In genomic region chr16:9095998-9096397, GRCh38 we compare ENCODE assay signal across 12 cellular contexts. TPM values are rescaled to one million over a fixed set of nuclear protein-coding genes. Genes with fewer than 3 reads are reported as not detected.
A peak's percentile ranks its signal among the peaks of the same experiment; 100 is the strongest.
DNase-seq lines count a peak whose midpoint lies in the region; ATAC-seq and TF ChIP-seq lines count a peak whose summit lies in the region.
"Had no signal": no experiment of that assay in that cellular context is flagged by ENCODE, and none has a peak within 500 bp of the region (broad histone marks: within the 10 kb centered on the region; RNA-seq: fewer than 3 reads in every experiment).

No MANE protein-coding gene starts in this region.

- no peaks in the 10 kb centered on the region for H3K27me3 Mint-ChIP-seq in activated naive CD4-positive, alpha-beta T cell treated with anti-CD3 and anti-CD28 coated beads for 36 hours (ENCODE audit: low read depth)
- no peaks in the 10 kb centered on the region for H3K27me3 Mint-ChIP-seq in activated CD4-positive, alpha-beta memory T cell treated with anti-CD3 and anti-CD28 coated beads, Interleukin-2, amount 10 ng/mL, durations not matched to agents 7 days and 5 days
- H3K27me3 Mint-ChIP-seq in stimulated activated memory B cell treated with anti-CD40 and anti-IgM and Interleukin-4, amounts not matched to agents 10 μg/mL and 1 μg/mL and 100 μg/mL, for 72 hours = no peaks in the 10 kb centered on the region

- peak overlapping the region; percentile 31 for H3K27ac Mint-ChIP-seq in activated naive CD4-positive, alpha-beta T cell treated with anti-CD3 and anti-CD28 coated beads for 36 hours
- H3K27ac Mint-ChIP-seq in activated CD4-positive, alpha-beta memory T cell treated with anti-CD3 and anti-CD28 coated beads, Interleukin-2, amount 10 ng/mL, durations not matched to agents 7 days and 5 days = no peak overlapping the region
- peak overlapping the region; percentile 49 for H3K27ac Mint-ChIP-seq in stimulated activated memory B cell treated with anti-CD40 and anti-IgM and Interleukin-4, amounts not matched to agents 10 μg/mL and 1 μg/mL and 100 μg/mL, for 72 hours

- peak overlapping the region; percentile 95 for H3K4me2 ChIP-seq in hepatocyte

- in situ Hi-C loops in G401 (cut with HindIII; ENCODE audit: low sequenced_read_pairs) = no loop called here

- ATAC-seq in stimulated activated memory B cell treated with anti-CD40 and anti-IgM and Interleukin-4, amounts not matched to agents 10 μg/mL and 1 μg/mL and 100 μg/mL, for 72 hours = no peak

- peaks cover 68% of the 10 kb centered on the region for H3K4me1 Mint-ChIP-seq in activated naive CD4-positive, alpha-beta T cell treated with anti-CD3 and anti-CD28 coated beads for 36 hours (ENCODE audit: low read depth)
- H3K4me1 Mint-ChIP-seq in activated CD4-positive, alpha-beta memory T cell treated with anti-CD3 and anti-CD28 coated beads, Interleukin-2, amount 10 ng/mL, durations not matched to agents 7 days and 5 days = peaks cover 61% of the 10 kb centered on the region
- H3K4me1 Mint-ChIP-seq in stimulated activated memory B cell treated with anti-CD40 and anti-IgM and Interleukin-4, amounts not matched to agents 10 μg/mL and 1 μg/mL and 100 μg/mL, for 72 hours = peaks cover 79% of the 10 kb centered on the region

- peaks cover 62% of the 10 kb centered on the region for H3K36me3 Mint-ChIP-seq in activated naive CD4-positive, alpha-beta T cell treated with anti-CD3 and anti-CD28 coated beads for 36 hours (ENCODE audit: low read depth)
- H3K36me3 Mint-ChIP-seq in activated CD4-positive, alpha-beta memory T cell treated with anti-CD3 and anti-CD28 coated beads, Interleukin-2, amount 10 ng/mL, durations not matched to agents 7 days and 5 days (ENCODE audit: low read depth) = peaks cover 77% of the 10 kb centered on the region
- H3K36me3 Mint-ChIP-seq in stimulated activated memory B cell treated with anti-CD40 and anti-IgM and Interleukin-4, amounts not matched to agents 10 μg/mL and 1 μg/mL and 100 μg/mL, for 72 hours = peaks cover 50% of the 10 kb centered on the region

- no peaks in the 10 kb centered on the region for H3K27me3 ChIP-seq in hepatocyte

- CTCF ChIA-PET in activated naive CD4-positive, alpha-beta T cell treated with anti-CD3 and anti-CD28 coated beads for 36 hours (lab: Charles Lee) = no interaction called here
- CTCF ChIA-PET in activated CD4-positive, alpha-beta memory T cell treated with anti-CD3 and anti-CD28 coated beads, Interleukin-2, amount 10 ng/mL, durations not matched to agents 7 days and 5 days (lab: Charles Lee) = interaction anchor here (0.8 to 1.0 kb wide), 2 partner anchors 15 to 86 kb away, joined by 3 read pairs; no protein-coding TSS in a partner anchor

- H3K36me3 ChIP-seq in hepatocyte (replicated peaks; ENCODE audit: insufficient read depth, low read depth) = no peaks in the 10 kb centered on the region

- no peak overlapping the region for H2AFZ ChIP-seq in hepatocyte

- no peaks in the 10 kb centered on the region for H3K9me2 ChIP-seq in hepatocyte (replicated peaks; ENCODE audit: insufficient read depth)

- POLR2A ChIA-PET in activated CD4-positive, alpha-beta memory T cell treated with anti-CD3 and anti-CD28 coated beads, Interleukin-2, amount 10 ng/mL, durations not matched to agents 7 days and 5 days (lab: Charles Lee) = interaction anchor here (0.8 to 3.3 kb wide), 9 partner anchors 10 to 135 kb away, joined by 3 to 14 read pairs (median 4); no protein-coding TSS in a partner anchor

- DNase-seq in activated naive CD4-positive, alpha-beta T cell treated with anti-CD3 and anti-CD28 coated beads for 36 hours = no peak
- DNase-seq in activated naive CD4-positive, alpha-beta T cell treated with Interleukin-2 at 50 U/mL for 16 hours = no peak
- no peak for DNase-seq in activated CD4-positive, alpha-beta memory T cell treated with anti-CD3 and anti-CD28 coated beads, Interleukin-2, amount 10 ng/mL, durations not matched to agents 7 days and 5 days
- DNase-seq in hepatocyte (ENCODE audit: low spot score) (no peak), G401 (ENCODE audit: low spot score) (no peak), D341Med (ENCODE audit: low spot score) (no peak), amygdala (lab: John Stamatoyannopoulos, UW) (no peak)
- DNase-seq: activated naive CD4-positive, alpha-beta T cell treated with anti-CD3 and anti-CD28 coated beads, Interleukin-2, amount 50 U/mL, for 16 hours; erythroblast; KBM-7; NCI-H510A had no signal

- H3K4me3 Mint-ChIP-seq in activated naive CD4-positive, alpha-beta T cell treated with anti-CD3 and anti-CD28 coated beads for 36 hours = peak overlapping the region; percentile 45
- H3K4me3 Mint-ChIP-seq in activated CD4-positive, alpha-beta memory T cell treated with anti-CD3 and anti-CD28 coated beads, Interleukin-2, amount 10 ng/mL, durations not matched to agents 7 days and 5 days = peak overlapping the region; percentile 59
- peak overlapping the region; percentile 70 for H3K4me3 Mint-ChIP-seq in stimulated activated memory B cell treated with anti-CD40 and anti-IgM and Interleukin-4, amounts not matched to agents 10 μg/mL and 1 μg/mL and 100 μg/mL, for 72 hours

- no peaks in the 10 kb centered on the region for H3K9me3 Mint-ChIP-seq in activated naive CD4-positive, alpha-beta T cell treated with anti-CD3 and anti-CD28 coated beads for 36 hours
- H3K9me3 Mint-ChIP-seq in activated CD4-positive, alpha-beta memory T cell treated with anti-CD3 and anti-CD28 coated beads, Interleukin-2, amount 10 ng/mL, durations not matched to agents 7 days and 5 days = no peaks in the 10 kb centered on the region
- no peaks in the 10 kb centered on the region for H3K9me3 Mint-ChIP-seq in stimulated activated memory B cell treated with anti-CD40 and anti-IgM and Interleukin-4, amounts not matched to agents 10 μg/mL and 1 μg/mL and 100 μg/mL, for 72 hours

- peaks cover 93% of the 10 kb centered on the region for H3K79me2 ChIP-seq in hepatocyte

- TF ChIP-seq CTCF in hepatocyte (IDR thresholded peaks at IDR 0.05; ENCODE audit: poor library complexity) = no peak

- H3K4me1 ChIP-seq in hepatocyte (ENCODE audit: insufficient read depth) = peaks cover 51% of the 10 kb centered on the region

- no peaks in the 10 kb centered on the region for H3K9me3 ChIP-seq in hepatocyte (ENCODE audit: low read depth)

- no peak overlapping the region for H3K4me3 ChIP-seq in hepatocyte

- H3K27ac ChIP-seq in hepatocyte = no peak overlapping the region

- intact Hi-C loops in activated naive CD4-positive, alpha-beta T cell treated with anti-CD3 and anti-CD28 coated beads for 36 hours (cut with micrococcal nuclease) = loop anchor here (2.0 kb wide), 1 partner anchor 13 kb away; no protein-coding TSS in a partner anchor

- H4K20me1 ChIP-seq in hepatocyte (ENCODE audit: insufficient read depth, poor library complexity, severe bottlenecking) = peaks cover 85% of the 10 kb centered on the region

RNA-seq across cellular contexts. Expression of gene HAPSTR1, which starts 4.6 kb away (rescaled TPM):
- 10 to 100 TPM; 41.2 to 42.6 TPM for total RNA-seq in activated naive CD4-positive, alpha-beta T cell treated with anti-CD3 and anti-CD28 coated beads for 36 hours
- total RNA-seq in activated CD4-positive, alpha-beta memory T cell treated with anti-CD3 and anti-CD28 coated beads, Interleukin-2, amount 10 ng/mL, durations not matched to agents 7 days and 5 days = 10 to 100 TPM; 65.1 to 65.3 TPM
- total RNA-seq in hepatocyte = 58.4 and 69.0 TPM in 2 replicates
- 20.2 and 21.4 TPM in 2 replicates for polyA plus RNA-seq in hepatocyte
- total RNA-seq in G401 (2014; rRNA removed; shearing (Covaris generic)) = 36.7 and 56.3 TPM in 2 replicates
